In the genomic region with DNA sequence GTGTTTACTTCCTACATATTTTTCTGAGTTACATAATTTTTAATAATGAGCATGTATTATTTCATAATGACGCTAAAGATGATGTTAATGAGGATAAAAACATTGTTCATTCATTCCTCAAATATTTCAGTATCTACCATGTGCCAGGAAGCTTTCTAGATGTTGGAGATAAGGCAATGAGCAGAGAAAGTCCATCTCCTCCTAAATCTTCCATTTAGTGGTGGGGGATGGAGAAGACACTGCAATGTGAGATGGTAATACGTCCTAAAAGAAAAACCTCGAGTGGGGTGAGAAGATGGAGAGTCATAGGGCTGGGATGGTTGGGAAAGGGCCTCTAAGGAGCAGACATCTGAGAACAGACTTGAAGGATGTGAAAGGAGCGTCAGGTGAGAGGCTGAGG, we compare ENCODE assay signal across 1 cellular context.
TF ChIP-seq lines count a peak whose summit lies in the region.

No MANE protein-coding gene starts in this region.

TF ChIP-seq in SK-N-SH treated with all-trans-retinoic acid at 6 μM for 48 hours, 23 proteins besides CTCF, POLR2A, EP300 and RAD21 (continued from another document):
- TF ChIP-seq POU6F1 (CRISPR knock-in tag; IDR thresholded peaks at IDR 0.05; ENCODE audit: borderline replicate concordance, low read depth) (no peak), GLIS3 (CRISPR knock-in tag; IDR thresholded peaks at IDR 0.05) (0 out of 2 replicates have a peak, but pooled peaks have one; percentile 26), ZNF70 (CRISPR knock-in tag; IDR thresholded peaks at IDR 0.05) (no peak), ARNTL (CRISPR knock-in tag; IDR thresholded peaks at IDR 0.05; ENCODE audit: borderline replicate concordance, low read depth) (no peak), ZFP30 (CRISPR knock-in tag; IDR thresholded peaks at IDR 0.05) (no peak), TOX (CRISPR knock-in tag; IDR thresholded peaks at IDR 0.05; ENCODE audit: borderline replicate concordance) (peak; percentile 51; the same call in 1 of the 2 replicates), CREB5 (CRISPR knock-in tag; IDR thresholded peaks at IDR 0.05; ENCODE audit: low read depth) (peak; percentile 80; the same call in 1 of the 2 replicates), ISL1 (CRISPR knock-in tag; IDR thresholded peaks at IDR 0.05) (peak; percentile 97), ZC3H10 (CRISPR knock-in tag; IDR thresholded peaks at IDR 0.05) (no peak), ZFP3 (CRISPR knock-in tag; IDR thresholded peaks at IDR 0.05) (0 out of 2 replicates have a peak, but pooled peaks have one; percentile 71)
- TF ChIP-seq, protein P1, sequence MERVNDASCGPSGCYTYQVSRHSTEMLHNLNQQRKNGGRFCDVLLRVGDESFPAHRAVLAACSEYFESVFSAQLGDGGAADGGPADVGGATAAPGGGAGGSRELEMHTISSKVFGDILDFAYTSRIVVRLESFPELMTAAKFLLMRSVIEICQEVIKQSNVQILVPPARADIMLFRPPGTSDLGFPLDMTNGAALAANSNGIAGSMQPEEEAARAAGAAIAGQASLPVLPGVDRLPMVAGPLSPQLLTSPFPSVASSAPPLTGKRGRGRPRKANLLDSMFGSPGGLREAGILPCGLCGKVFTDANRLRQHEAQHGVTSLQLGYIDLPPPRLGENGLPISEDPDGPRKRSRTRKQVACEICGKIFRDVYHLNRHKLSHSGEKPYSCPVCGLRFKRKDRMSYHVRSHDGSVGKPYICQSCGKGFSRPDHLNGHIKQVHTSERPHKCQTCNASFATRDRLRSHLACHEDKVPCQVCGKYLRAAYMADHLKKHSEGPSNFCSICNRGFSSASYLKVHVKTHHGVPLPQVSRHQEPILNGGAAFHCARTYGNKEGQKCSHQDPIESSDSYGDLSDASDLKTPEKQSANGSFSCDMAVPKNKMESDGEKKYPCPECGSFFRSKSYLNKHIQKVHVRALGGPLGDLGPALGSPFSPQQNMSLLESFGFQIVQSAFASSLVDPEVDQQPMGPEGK (CRISPR knock-in tag; IDR thresholded peaks at IDR 0.05; ENCODE audit: borderline replicate concordance): no peak
- TF ChIP-seq, protein P2, sequence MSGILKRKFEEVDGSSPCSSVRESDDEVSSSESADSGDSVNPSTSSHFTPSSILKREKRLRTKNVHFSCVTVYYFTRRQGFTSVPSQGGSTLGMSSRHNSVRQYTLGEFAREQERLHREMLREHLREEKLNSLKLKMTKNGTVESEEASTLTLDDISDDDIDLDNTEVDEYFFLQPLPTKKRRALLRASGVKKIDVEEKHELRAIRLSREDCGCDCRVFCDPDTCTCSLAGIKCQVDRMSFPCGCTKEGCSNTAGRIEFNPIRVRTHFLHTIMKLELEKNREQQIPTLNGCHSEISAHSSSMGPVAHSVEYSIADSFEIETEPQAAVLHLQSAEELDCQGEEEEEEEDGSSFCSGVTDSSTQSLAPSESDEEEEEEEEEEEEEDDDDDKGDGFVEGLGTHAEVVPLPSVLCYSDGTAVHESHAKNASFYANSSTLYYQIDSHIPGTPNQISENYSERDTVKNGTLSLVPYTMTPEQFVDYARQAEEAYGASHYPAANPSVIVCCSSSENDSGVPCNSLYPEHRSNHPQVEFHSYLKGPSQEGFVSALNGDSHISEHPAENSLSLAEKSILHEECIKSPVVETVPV (CRISPR knock-in tag; IDR thresholded peaks at IDR 0.05): no peak
TF ChIP-seq in SK-N-SH treated with all-trans-retinoic acid at 6 μM for 48 hours: peak in this region for 7.
